ENCODE assay signal across 1 cellular context in genomic region chr14:35292051-35292769, GRCh38.
A peak's percentile ranks its signal among the peaks of the same experiment; 100 is the strongest.
TF ChIP-seq lines count a peak whose summit lies in the region.

Gene PSMA6, plus strand, starts transcription at chr14:35292382. Its CDS starts 95 bp downstream, at chr14:35292477.

TF ChIP-seq in HepG2, 621 proteins besides CTCF, POLR2A, EP300 and RAD21 (continued from another document and continues in another):
- TF ChIP-seq, protein P1, sequence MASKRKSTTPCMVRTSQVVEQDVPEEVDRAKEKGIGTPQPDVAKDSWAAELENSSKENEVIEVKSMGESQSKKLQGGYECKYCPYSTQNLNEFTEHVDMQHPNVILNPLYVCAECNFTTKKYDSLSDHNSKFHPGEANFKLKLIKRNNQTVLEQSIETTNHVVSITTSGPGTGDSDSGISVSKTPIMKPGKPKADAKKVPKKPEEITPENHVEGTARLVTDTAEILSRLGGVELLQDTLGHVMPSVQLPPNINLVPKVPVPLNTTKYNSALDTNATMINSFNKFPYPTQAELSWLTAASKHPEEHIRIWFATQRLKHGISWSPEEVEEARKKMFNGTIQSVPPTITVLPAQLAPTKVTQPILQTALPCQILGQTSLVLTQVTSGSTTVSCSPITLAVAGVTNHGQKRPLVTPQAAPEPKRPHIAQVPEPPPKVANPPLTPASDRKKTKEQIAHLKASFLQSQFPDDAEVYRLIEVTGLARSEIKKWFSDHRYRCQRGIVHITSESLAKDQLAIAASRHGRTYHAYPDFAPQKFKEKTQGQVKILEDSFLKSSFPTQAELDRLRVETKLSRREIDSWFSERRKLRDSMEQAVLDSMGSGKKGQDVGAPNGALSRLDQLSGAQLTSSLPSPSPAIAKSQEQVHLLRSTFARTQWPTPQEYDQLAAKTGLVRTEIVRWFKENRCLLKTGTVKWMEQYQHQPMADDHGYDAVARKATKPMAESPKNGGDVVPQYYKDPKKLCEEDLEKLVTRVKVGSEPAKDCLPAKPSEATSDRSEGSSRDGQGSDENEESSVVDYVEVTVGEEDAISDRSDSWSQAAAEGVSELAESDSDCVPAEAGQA (IDR thresholded peaks at IDR 0.05; ENCODE audit: low read depth), result peak; percentile 18; the same call in 1 of the 2 replicates
- TF ChIP-seq, protein P1 (CRISPR knock-in tag; IDR thresholded peaks at IDR 0.05; ENCODE audit: borderline replicate concordance), result peak; percentile 34
- TF ChIP-seq ZBTB49 (CRISPR knock-in tag; IDR thresholded peaks at IDR 0.05; ENCODE audit: borderline replicate concordance) (no peak; the same call in 1 of the 2 replicates), EZH2 (conservative IDR thresholded peaks at IDR 0.05; ENCODE audit: low read depth, low read length) (no peak), ZNF337 (CRISPR knock-in tag; IDR thresholded peaks at IDR 0.05; ENCODE audit: borderline replicate concordance, low read depth) (peak; percentile 98), KLF15 (CRISPR knock-in tag; IDR thresholded peaks at IDR 0.05; ENCODE audit: borderline replicate concordance) (peak; percentile 8; the same call in 1 of the 2 replicates), ZNF281 (CRISPR knock-in tag; IDR thresholded peaks at IDR 0.05; ENCODE audit: borderline replicate concordance) (peak; percentile 84), CHCHD3 (CRISPR knock-in tag; IDR thresholded peaks at IDR 0.05) (peak; percentile 88; the same call in 1 of the 2 replicates), AGO1 (IDR thresholded peaks at IDR 0.05; ENCODE audit: low read depth, low read length, poor library complexity, severe bottlenecking) (peak; percentile 90), ZNF253 (CRISPR knock-in tag; IDR thresholded peaks at IDR 0.05; ENCODE audit: borderline replicate concordance) (peak; percentile 26; the same call in 1 of the 2 replicates), CENPT (CRISPR knock-in tag; IDR thresholded peaks at IDR 0.05; ENCODE audit: low read depth) (peak; percentile 93), TEAD3 (CRISPR knock-in tag; optimal IDR thresholded peaks at IDR 0.05; ENCODE audit: borderline replicate concordance) (peak; percentile 90), ZNF775 (CRISPR knock-in tag; IDR thresholded peaks at IDR 0.05; ENCODE audit: borderline replicate concordance) (peak; percentile 93), MAFF (IDR thresholded peaks at IDR 0.05; ENCODE audit: low read depth, low read length) (no peak), GFI1 (CRISPR knock-in tag; IDR thresholded peaks at IDR 0.05; ENCODE audit: borderline replicate concordance) (peak; percentile 75; the same call in 1 of the 2 replicates), JARID2 (CRISPR knock-in tag; IDR thresholded peaks at IDR 0.05; ENCODE audit: insufficient replicate concordance) (peak; percentile 11), REST (IDR thresholded peaks at IDR 0.05; ENCODE audit: borderline replicate concordance in 1 of 2, low read depth in 1 of 2, low read length in 2 of 2) (peak in 1 of 2 experiments; percentile 71; a peak in 2 of 4 replicates), SUZ12 (IDR thresholded peaks at IDR 0.05; ENCODE audit: low read depth, low read length) (no peak), ZFP36L1 (CRISPR knock-in tag; IDR thresholded peaks at IDR 0.05) (peak; percentile 94), PAWR (CRISPR knock-in tag; IDR thresholded peaks at IDR 0.05; ENCODE audit: borderline replicate concordance) (0 out of 2 replicates have a peak, but pooled peaks have one; percentile 74), CBX1 (IDR thresholded peaks at IDR 0.05; ENCODE audit: low read depth) (peak; percentile 94), THYN1 (CRISPR knock-in tag; IDR thresholded peaks at IDR 0.05; ENCODE audit: borderline replicate concordance, low read depth) (peak; percentile 99), TRIM22 (IDR thresholded peaks at IDR 0.05) (no peak), ZNF850 (CRISPR knock-in tag; conservative IDR thresholded peaks at IDR 0.05) (no peak), YY1 (IDR thresholded peaks at IDR 0.05; ENCODE audit: insufficient read depth, insufficient replicate concordance, low read depth, low read length) (peak; percentile 87), ERF (CRISPR knock-in tag; IDR thresholded peaks at IDR 0.05) (peak; percentile 96)
- TF ChIP-seq, protein P2, sequence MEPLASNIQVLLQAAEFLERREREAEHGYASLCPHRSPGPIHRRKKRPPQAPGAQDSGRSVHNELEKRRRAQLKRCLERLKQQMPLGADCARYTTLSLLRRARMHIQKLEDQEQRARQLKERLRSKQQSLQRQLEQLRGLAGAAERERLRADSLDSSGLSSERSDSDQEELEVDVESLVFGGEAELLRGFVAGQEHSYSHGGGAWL (CRISPR knock-in tag; IDR thresholded peaks at IDR 0.05), result peak; percentile 98
- TF ChIP-seq, protein P3, sequence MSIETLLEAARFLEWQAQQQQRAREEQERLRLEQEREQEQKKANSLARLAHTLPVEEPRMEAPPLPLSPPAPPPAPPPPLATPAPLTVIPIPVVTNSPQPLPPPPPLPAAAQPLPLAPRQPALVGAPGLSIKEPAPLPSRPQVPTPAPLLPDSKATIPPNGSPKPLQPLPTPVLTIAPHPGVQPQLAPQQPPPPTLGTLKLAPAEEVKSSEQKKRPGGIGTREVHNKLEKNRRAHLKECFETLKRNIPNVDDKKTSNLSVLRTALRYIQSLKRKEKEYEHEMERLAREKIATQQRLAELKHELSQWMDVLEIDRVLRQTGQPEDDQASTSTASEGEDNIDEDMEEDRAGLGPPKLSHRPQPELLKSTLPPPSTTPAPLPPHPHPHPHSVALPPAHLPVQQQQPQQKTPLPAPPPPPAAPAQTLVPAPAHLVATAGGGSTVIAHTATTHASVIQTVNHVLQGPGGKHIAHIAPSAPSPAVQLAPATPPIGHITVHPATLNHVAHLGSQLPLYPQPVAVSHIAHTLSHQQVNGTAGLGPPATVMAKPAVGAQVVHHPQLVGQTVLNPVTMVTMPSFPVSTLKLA (IDR thresholded peaks at IDR 0.05), result peak; percentile 59
